ENCODE assay signal across 11 cellular contexts in the genomic region with DNA sequence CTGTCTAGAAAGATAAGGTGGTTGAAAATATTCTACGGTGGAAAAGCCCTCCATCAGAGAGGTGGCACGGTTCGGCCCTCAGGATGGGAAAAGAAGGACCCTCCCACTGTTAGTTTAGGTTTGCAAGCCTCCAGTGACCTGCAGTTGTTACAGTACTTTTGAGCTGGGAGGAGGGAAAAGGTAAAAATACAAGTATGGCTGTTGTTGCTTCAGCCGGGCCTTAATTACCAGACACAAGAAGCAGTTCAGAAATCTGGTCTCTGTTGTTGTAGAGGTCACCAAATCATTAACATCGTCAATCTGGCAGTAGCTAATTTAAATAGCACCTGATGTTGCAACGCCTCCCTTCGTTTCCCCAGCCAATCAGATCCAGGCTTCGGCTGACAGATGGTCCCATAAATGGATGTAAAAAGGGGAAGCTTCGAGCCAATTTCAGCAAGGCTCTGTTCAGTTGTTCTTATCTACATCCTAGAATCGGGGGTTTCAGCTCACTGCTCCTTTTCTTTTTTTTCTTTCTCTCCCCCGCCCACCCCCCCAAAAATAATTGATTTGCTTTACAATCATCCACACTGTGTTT. TPM values are rescaled to one million over a fixed set of nuclear protein-coding genes. Genes with fewer than 3 reads are reported as not detected.
DNase-seq lines count a peak whose midpoint lies in the region; ATAC-seq lines count a peak whose summit lies in the region.
"Had no signal": no experiment of that assay in that cellular context is flagged by ENCODE, and none has a peak within 500 bp of the region (broad histone marks: within the 10 kb centered on the region; RNA-seq: fewer than 3 reads in every experiment).

ELAVL4 (plus strand) TSS at position 424 of the 577 bp plus-strand sequence. CDS start 270 bp downstream, outside the sequence.

- no peak for DNase-seq in activated CD4-positive, alpha-beta T cell treated with anti-CD3 and anti-CD28 coated beads for 36 hours
- no peak for DNase-seq in activated CD4-positive, alpha-beta T cell treated with anti-CD3 and anti-CD28 coated beads, Interleukin-2, amount 50 U/mL, for 4 hours
- peak; percentile 99 for DNase-seq in NCI-H748 (lab: John Stamatoyannopoulos, UW; ENCODE audit: unreplicated experiment)
- peak; percentile 63 for DNase-seq in cerebellum (ENCODE audit: low spot score)
- DNase-seq in superior temporal gyrus (ENCODE audit: extremely low spot score), result peak; percentile 75
- no peak for DNase-seq in activated CD8-positive, alpha-beta memory T cell treated with anti-CD3 and anti-CD28 coated beads, Interleukin-2, amount 50 U/mL, for 4 hours
- no peak for DNase-seq in activated naive CD4-positive, alpha-beta T cell treated with anti-CD3 and anti-CD28 coated beads, Interleukin-2, amount 10 ng/mL, durations not matched to agents 7 days and 5 days
- DNase-seq: IMR-90 had no signal

- ATAC-seq in activated CD4-positive, alpha-beta T cell treated with anti-CD3 and anti-CD28 coated beads for 36 hours, result no peak
- ATAC-seq in HG02759 (IDR thresholded peaks at IDR 0.05; ENCODE audit: unreplicated experiment), result no peak
- ATAC-seq: A549, HCT116 had no signal

- CTCF ChIA-PET in activated CD4-positive, alpha-beta T cell treated with anti-CD3 and anti-CD28 coated beads for 36 hours (lab: Charles Lee), result interaction anchor here (0.6 to 0.8 kb wide), 2 partner anchors 15 to 222 kb away, joined by 3 read pairs; no protein-coding TSS in a partner anchor
- CTCF ChIA-PET in activated naive CD4-positive, alpha-beta T cell treated with anti-CD3 and anti-CD28 coated beads, Interleukin-2, amount 10 ng/mL, durations not matched to agents 7 days and 5 days (lab: Charles Lee), result no interaction called here

- peak within 1 kb of the TSS; percentile 26 for H3K4me3 Mint-ChIP-seq in activated CD4-positive, alpha-beta T cell treated with anti-CD3 and anti-CD28 coated beads for 36 hours
- H3K4me3 Mint-ChIP-seq in activated naive CD4-positive, alpha-beta T cell treated with anti-CD3 and anti-CD28 coated beads, Interleukin-2, amount 10 ng/mL, durations not matched to agents 7 days and 5 days, result no peak within 1 kb of the TSS

- POLR2A ChIA-PET in activated CD4-positive, alpha-beta T cell treated with anti-CD3 and anti-CD28 coated beads for 36 hours (lab: Charles Lee), result no interaction called here

- intact Hi-C loops in activated CD4-positive, alpha-beta T cell treated with anti-CD3 and anti-CD28 coated beads for 36 hours (cut with DNase I, micrococcal nuclease), result no loop called here

- no peak within 1 kb of the TSS for H3K27ac Mint-ChIP-seq in activated CD4-positive, alpha-beta T cell treated with anti-CD3 and anti-CD28 coated beads for 36 hours
- H3K27ac Mint-ChIP-seq in activated naive CD4-positive, alpha-beta T cell treated with anti-CD3 and anti-CD28 coated beads, Interleukin-2, amount 10 ng/mL, durations not matched to agents 7 days and 5 days, result no peak within 1 kb of the TSS

- no peaks in the 10 kb centered on the region for H3K36me3 Mint-ChIP-seq in activated CD4-positive, alpha-beta T cell treated with anti-CD3 and anti-CD28 coated beads for 36 hours (ENCODE audit: low read depth)
- no peaks in the 10 kb centered on the region for H3K36me3 Mint-ChIP-seq in activated naive CD4-positive, alpha-beta T cell treated with anti-CD3 and anti-CD28 coated beads, Interleukin-2, amount 10 ng/mL, durations not matched to agents 7 days and 5 days

- H3K9me3 Mint-ChIP-seq in activated CD4-positive, alpha-beta T cell treated with anti-CD3 and anti-CD28 coated beads for 36 hours (ENCODE audit: low read depth), result no peaks in the 10 kb centered on the region
- H3K9me3 Mint-ChIP-seq in activated naive CD4-positive, alpha-beta T cell treated with anti-CD3 and anti-CD28 coated beads, Interleukin-2, amount 10 ng/mL, durations not matched to agents 7 days and 5 days, result no peaks in the 10 kb centered on the region

- peaks cover 17% of the 10 kb centered on the region for H3K4me1 Mint-ChIP-seq in activated CD4-positive, alpha-beta T cell treated with anti-CD3 and anti-CD28 coated beads for 36 hours
- H3K4me1 Mint-ChIP-seq in activated naive CD4-positive, alpha-beta T cell treated with anti-CD3 and anti-CD28 coated beads, Interleukin-2, amount 10 ng/mL, durations not matched to agents 7 days and 5 days, result no peaks in the 10 kb centered on the region

- H3K27me3 Mint-ChIP-seq in activated CD4-positive, alpha-beta T cell treated with anti-CD3 and anti-CD28 coated beads for 36 hours, result peaks cover 48% of the 10 kb centered on the region
- H3K27me3 Mint-ChIP-seq in activated naive CD4-positive, alpha-beta T cell treated with anti-CD3 and anti-CD28 coated beads, Interleukin-2, amount 10 ng/mL, durations not matched to agents 7 days and 5 days, result peaks cover 23% of the 10 kb centered on the region

RNA-seq across cellular contexts. Expression of gene ELAVL4, which starts in this region (rescaled TPM):
- total RNA-seq in activated CD4-positive, alpha-beta T cell treated with anti-CD3 and anti-CD28 coated beads for 36 hours, result not detected
- total RNA-seq in cerebellum, result 78.6 TPM
- total RNA-seq: IMR-90 had no signal

Comparison
In these comparisons a context has a peak if more than half of its experiments do, and no peak if none do; other contexts are left out.
1. RNA of gene ELAVL4 (total RNA-seq): 78.6 TPM in cerebellum (single experiment); not detected in activated CD4-positive, alpha-beta T cell treated with anti-CD3 and anti-CD28 coated beads for 36 hours; every median in the first group is over 10 times any median in the second.
2. DNase-seq: peak in NCI-H748 (single experiment), cerebellum (single experiment) and superior temporal gyrus (single experiment); none in activated CD4-positive, alpha-beta T cell treated with anti-CD3 and anti-CD28 coated beads for 36 hours (single experiment), activated CD4-positive, alpha-beta T cell treated with anti-CD3 and anti-CD28 coated beads, Interleukin-2, amount 50 U/mL, for 4 hours (0 of 2), activated CD8-positive, alpha-beta memory T cell treated with anti-CD3 and anti-CD28 coated beads, Interleukin-2, amount 50 U/mL, for 4 hours (single experiment) and activated naive CD4-positive, alpha-beta T cell treated with anti-CD3 and anti-CD28 coated beads, Interleukin-2, amount 10 ng/mL, durations not matched to agents 7 days and 5 days (single experiment).